ENCODE assay signal across 8 cellular contexts in genomic region chr10:113126506-113127192, GRCh38.
DNase-seq lines count a peak whose midpoint lies in the region; ATAC-seq and TF ChIP-seq lines count a peak whose summit lies in the region.

No MANE protein-coding gene starts in this region.

- H3K36me3 Mint-ChIP-seq in activated T-cell treated with anti-CD3 and anti-CD28 coated beads, Interleukin-2, amount 50 U/mL, for 24 hours (ENCODE audit: low read depth) = no peaks in the 10 kb centered on the region
- no peaks in the 10 kb centered on the region for H3K36me3 Mint-ChIP-seq in stimulated activated naive B cell treated with anti-CD40 and anti-IgM and Interleukin-4, amounts not matched to agents 10 μg/mL and 1 μg/mL and 100 μg/mL, for 72 hours

- no peak for TF ChIP-seq POLR2A in esophagus muscularis mucosa (IDR thresholded peaks at IDR 0.05; ENCODE audit: low read depth)

- H3K4me3 ChIP-seq in esophagus muscularis mucosa = peak overlapping the region; percentile 36 to 57 (median 44)
- peak overlapping the region; percentile 23 to 40 for H3K4me3 ChIP-seq in muscle layer of duodenum (ENCODE audit: low read depth in 1 of 2, low read length in 2 of 2)
- no peak overlapping the region for H3K4me3 ChIP-seq in OCI-LY7 (ENCODE audit: low read depth, low read length, poor library complexity, severe bottlenecking)

- H3K9me3 ChIP-seq in esophagus muscularis mucosa (no peaks in the 10 kb centered on the region), muscle layer of duodenum (ENCODE audit: control insufficient read depth in 1 of 2, low read length in 2 of 2) (no peaks in the 10 kb centered on the region), OCI-LY7 (ENCODE audit: low read length) (no peaks in the 10 kb centered on the region)

- POLR2A ChIA-PET in OCI-LY7 (lab: Charles Lee) = interaction anchor here (0.7 kb wide), 1 partner anchor 294 kb away, joined by 5 read pairs; no protein-coding TSS in a partner anchor

- H3K79me2 ChIP-seq in OCI-LY7 (ENCODE audit: insufficient read depth, low read depth, low read length) = no peaks in the 10 kb centered on the region

- TF ChIP-seq EP300 in esophagus muscularis mucosa (IDR thresholded peaks at IDR 0.05) = no peak

- peak; percentile 55 for ATAC-seq in GM19397 (IDR thresholded peaks at IDR 0.05; ENCODE audit: unreplicated experiment)
- peak; percentile 99 for ATAC-seq in stimulated activated naive B cell treated with anti-CD40 and anti-IgM and Interleukin-4, amounts not matched to agents 10 μg/mL and 1 μg/mL and 100 μg/mL, for 72 hours (replicated peaks)

- H3K9me2 ChIP-seq in OCI-LY7 (ENCODE audit: insufficient read depth, low read length) = no peaks in the 10 kb centered on the region

- intact Hi-C loops in esophagus muscularis mucosa (cut with DNase I) (loop anchor here (2.0 to 5.0 kb wide), 2 partner anchors 169 to 404 kb away; no protein-coding TSS in a partner anchor), OCI-LY7 (cut with micrococcal nuclease; ENCODE audit: unreplicated experiment) (no loop called here)

- peaks cover 5% of the 10 kb centered on the region for H3K4me1 Mint-ChIP-seq in activated T-cell treated with anti-CD3 and anti-CD28 coated beads, Interleukin-2, amount 50 U/mL, for 24 hours (ENCODE audit: low read depth)
- peaks cover 4 to 5% of the 10 kb centered on the region in 2 donors for H3K4me1 Mint-ChIP-seq in stimulated activated naive B cell treated with anti-CD40 and anti-IgM and Interleukin-4, amounts not matched to agents 10 μg/mL and 1 μg/mL and 100 μg/mL, for 72 hours

- H3K27me3 ChIP-seq in esophagus muscularis mucosa (no peaks in the 10 kb centered on the region), muscle layer of duodenum (ENCODE audit: low read depth, low read length) (no peaks in the 10 kb centered on the region)

- no peak overlapping the region for H3K4me2 ChIP-seq in OCI-LY7 (ENCODE audit: low read length)

- no peak overlapping the region for H2AFZ ChIP-seq in OCI-LY7 (ENCODE audit: low read length)

- CTCF ChIA-PET in OCI-LY7 (lab: Charles Lee; ENCODE audit: unreplicated experiment) = no interaction called here

- H3K27me3 Mint-ChIP-seq in activated T-cell treated with anti-CD3 and anti-CD28 coated beads, Interleukin-2, amount 50 U/mL, for 24 hours = peaks cover 66% of the 10 kb centered on the region
- H3K27me3 Mint-ChIP-seq in stimulated activated naive B cell treated with anti-CD40 and anti-IgM and Interleukin-4, amounts not matched to agents 10 μg/mL and 1 μg/mL and 100 μg/mL, for 72 hours = peaks cover 53 to 63% of the 10 kb centered on the region in 2 donors

- H3K4me1 ChIP-seq in esophagus muscularis mucosa (peaks cover 0 to 33% (median 17%) of the 10 kb centered on the region in 4 donors), muscle layer of duodenum (ENCODE audit: control insufficient read depth in 1 of 2, insufficient read depth in 2 of 2, low read length in 2 of 2) (peaks cover 0 to 4% of the 10 kb centered on the region in 2 donors), OCI-LY7 (ENCODE audit: insufficient read depth, low read length, poor library complexity, severe bottlenecking) (no peaks in the 10 kb centered on the region)

- no peaks in the 10 kb centered on the region for H3K36me3 ChIP-seq in esophagus muscularis mucosa
- no peaks in the 10 kb centered on the region for H3K36me3 ChIP-seq in muscle layer of duodenum (ENCODE audit: control insufficient read depth in 1 of 2, insufficient read depth in 2 of 2, low read length in 2 of 2)
- no peaks in the 10 kb centered on the region for H3K36me3 ChIP-seq in OCI-LY7 (ENCODE audit: insufficient read depth, low read length)

- H3K27ac Mint-ChIP-seq in activated T-cell treated with anti-CD3 and anti-CD28 coated beads, Interleukin-2, amount 50 U/mL, for 24 hours = no peak overlapping the region
- no peak overlapping the region for H3K27ac Mint-ChIP-seq in stimulated activated naive B cell treated with anti-CD40 and anti-IgM and Interleukin-4, amounts not matched to agents 10 μg/mL and 1 μg/mL and 100 μg/mL, for 72 hours

- TF ChIP-seq CTCF in esophagus muscularis mucosa (IDR thresholded peaks at IDR 0.05) = peak; percentile 80 to 89 (median 84)
- no peak for TF ChIP-seq CTCF in OCI-LY7 (conservative IDR thresholded peaks at IDR 0.05; ENCODE audit: low read length)

- H3K9me3 Mint-ChIP-seq in activated T-cell treated with anti-CD3 and anti-CD28 coated beads, Interleukin-2, amount 50 U/mL, for 24 hours = no peaks in the 10 kb centered on the region
- H3K9me3 Mint-ChIP-seq in stimulated activated naive B cell treated with anti-CD40 and anti-IgM and Interleukin-4, amounts not matched to agents 10 μg/mL and 1 μg/mL and 100 μg/mL, for 72 hours = no peaks in the 10 kb centered on the region

- 15% methylated on average over 34 of the region's 50 CpGs for WGBS in esophagus muscularis mucosa

- no TSS peak for BruUV-seq in OCI-LY7 (replicated peaks; lab: Mats Ljungman, UMichigan)

- DNase-seq in ACHN (peak; percentile 85), NCI-H748 (lab: John Stamatoyannopoulos, UW; ENCODE audit: unreplicated experiment) (peak; percentile 76), esophagus muscularis mucosa (ENCODE audit: extremely low spot score) (no peak), OCI-LY7 (ENCODE audit: low spot score) (no peak)
- peak; percentile 60 for DNase-seq in activated T-cell treated with anti-CD3 and anti-CD28 coated beads, Interleukin-2, amount 50 U/mL, for 24 hours
- DNase-seq in stimulated activated naive B cell treated with anti-CD40 and anti-IgM and Interleukin-4, amounts not matched to agents 10 μg/mL and 1 μg/mL and 100 μg/mL, for 72 hours = peak; percentile 19

- H3K27ac ChIP-seq in esophagus muscularis mucosa (replicated peaks in 1 of 4) (peak overlapping the region in 1 of 4 donors; percentile 36), muscle layer of duodenum (ENCODE audit: low read length) (no peak overlapping the region), OCI-LY7 (ENCODE audit: low read depth, low read length, poor library complexity, severe bottlenecking) (no peak overlapping the region)

- H3K4me3 Mint-ChIP-seq in activated T-cell treated with anti-CD3 and anti-CD28 coated beads, Interleukin-2, amount 50 U/mL, for 24 hours = peak overlapping the region; percentile 56
- peak overlapping the region; percentile 39 to 62 for H3K4me3 Mint-ChIP-seq in stimulated activated naive B cell treated with anti-CD40 and anti-IgM and Interleukin-4, amounts not matched to agents 10 μg/mL and 1 μg/mL and 100 μg/mL, for 72 hours

- no peaks in the 10 kb centered on the region for H4K20me1 ChIP-seq in OCI-LY7 (ENCODE audit: insufficient read depth, low read length)

- in situ Hi-C loops in ACHN (cut with HindIII; ENCODE audit: low pct_ligation_motif_present, low pct_unique_long_range_greater_than_20kb, low sequenced_read_pairs) = no loop called here

Comparison
In these comparisons a context has a peak if more than half of its experiments do, and no peak if none do; other contexts are left out.
1. DNase-seq: peak in ACHN (single experiment), NCI-H748 (single experiment), activated T-cell treated with anti-CD3 and anti-CD28 coated beads, Interleukin-2, amount 50 U/mL, for 24 hours (single experiment) and stimulated activated naive B cell treated with anti-CD40 and anti-IgM and Interleukin-4, amounts not matched to agents 10 μg/mL and 1 μg/mL and 100 μg/mL, for 72 hours (single experiment); none in esophagus muscularis mucosa (single experiment) and OCI-LY7 (single experiment).